In the genomic region with DNA sequence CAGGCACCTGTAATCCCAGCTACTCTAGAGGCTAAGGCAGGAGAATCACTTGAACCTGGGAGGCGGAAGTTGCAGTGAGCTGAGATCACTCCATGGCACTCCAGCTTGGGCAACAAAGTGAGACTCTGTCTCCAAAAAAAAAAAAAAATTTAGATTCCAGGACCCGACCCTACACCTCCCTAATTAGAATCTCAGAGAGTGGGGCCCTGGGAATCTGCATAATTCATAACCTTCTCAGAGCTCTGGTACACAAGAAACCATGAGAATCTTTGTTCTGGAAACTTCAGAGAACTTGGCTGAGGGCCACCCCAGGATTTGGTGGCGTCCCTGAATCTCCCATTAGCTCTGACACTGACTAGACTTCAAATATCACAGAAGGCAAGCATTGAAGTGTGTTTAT, we compare ENCODE assay signal across 20 cellular contexts. TPM values are rescaled to one million over a fixed set of nuclear protein-coding genes. Genes with fewer than 3 reads are reported as not detected.
A peak's percentile ranks its signal among the peaks of the same experiment; 100 is the strongest.
DNase-seq lines count a peak whose midpoint lies in the region; ATAC-seq and TF ChIP-seq lines count a peak whose summit lies in the region.
"Had no signal": no experiment of that assay in that cellular context is flagged by ENCODE, and none has a peak within 500 bp of the region (broad histone marks: within the 10 kb centered on the region; RNA-seq: fewer than 3 reads in every experiment).

No MANE protein-coding gene starts in this region.

- H3K27me3 ChIP-seq in KMS-11 (ENCODE audit: insufficient read depth, low read depth): no peaks in the 10 kb centered on the region
- no peaks in the 10 kb centered on the region for H3K27me3 ChIP-seq in body of pancreas
- H3K27me3 ChIP-seq in neutrophil: no peaks in the 10 kb centered on the region
- H3K27me3 ChIP-seq: Peyer's patch, stomach, upper lobe of left lung had no signal

- H3K27me3 Mint-ChIP-seq in activated CD4-positive, alpha-beta T cell treated with anti-CD3 and anti-CD28 coated beads, Interleukin-2, amount 10 ng/mL, durations not matched to agents 24 days and 14 days: no peaks in the 10 kb centered on the region

- peak overlapping the region; percentile 92; the same call in 1 of the 2 replicates for H3K4me2 ChIP-seq in KMS-11

- H3K27ac ChIP-seq in KMS-11 (no peak overlapping the region), body of pancreas (peak overlapping the region in 3 of 4 donors; percentile 73 to 91 (median 82)), neutrophil (peak overlapping the region; percentile 71)

- H3K9me3 Mint-ChIP-seq in activated CD4-positive, alpha-beta T cell treated with anti-CD3 and anti-CD28 coated beads, Interleukin-2, amount 10 ng/mL, durations not matched to agents 24 days and 14 days: no peaks in the 10 kb centered on the region
- H3K9me3 Mint-ChIP-seq: memory B cell, nephron had no signal

- no peak overlapping the region for H3K4me3 Mint-ChIP-seq in activated CD4-positive, alpha-beta T cell treated with anti-CD3 and anti-CD28 coated beads, Interleukin-2, amount 10 ng/mL, durations not matched to agents 24 days and 14 days
- H3K4me3 Mint-ChIP-seq: memory B cell, nephron had no signal

- intact Hi-C loops in activated CD4-positive, alpha-beta T cell treated with anti-CD3 and anti-CD28 coated beads, Interleukin-2, amount 10 ng/mL, durations not matched to agents 24 days and 14 days (cut with micrococcal nuclease): no loop called here
- intact Hi-C loops in body of pancreas (cut with DNase I) (no loop called here), sciatic nerve (cut with DNase I) (no loop called here)

- H3K9ac ChIP-seq in KMS-11: no peak overlapping the region

- WGBS in body of pancreas, 2 donors: 55 to 77% methylated on average over 3 of the region's 3 CpGs

- H3K4me1 Mint-ChIP-seq in activated CD4-positive, alpha-beta T cell treated with anti-CD3 and anti-CD28 coated beads, Interleukin-2, amount 10 ng/mL, durations not matched to agents 24 days and 14 days: peaks cover 32% of the 10 kb centered on the region

- H3K4me3 ChIP-seq in KMS-11 (IDR thresholded peaks at IDR 0.05; ENCODE audit: insufficient read depth, low read depth, low read length) (no peak overlapping the region), body of pancreas (no peak overlapping the region), neutrophil (ENCODE audit: low read depth in 1 of 2, low read length in 1 of 2) (no peak overlapping the region)
- H3K4me3 ChIP-seq: Peyer's patch, stomach, upper lobe of left lung had no signal

- H2AFZ ChIP-seq in KMS-11 (ENCODE audit: low read depth): no peak overlapping the region

- no peak for DNase-seq in activated CD4-positive, alpha-beta T cell treated with anti-CD3 and anti-CD28 coated beads, Interleukin-2, amount 10 ng/mL, durations not matched to agents 24 days and 14 days
- DNase-seq in activated CD4-positive, alpha-beta T cell treated with anti-CD3 and anti-CD28 coated beads for 1 hour: no peak
- no peak for DNase-seq in body of pancreas
- no peak for DNase-seq in NCI-H146 (lab: John Stamatoyannopoulos, UW)
- DNase-seq in sciatic nerve (ENCODE audit: low spot score): no peak
- DNase-seq in germinal center (ENCODE audit: low spot score): no peak
- DNase-seq: cortex of kidney, DMS153, NCI-H1436 treated with DMSO at 0.1 percent for 48 hours, NCI-H774, Peyer's patch, posterior cingulate gyrus, stomach, upper lobe of left lung had no signal

- H3K27ac Mint-ChIP-seq in activated CD4-positive, alpha-beta T cell treated with anti-CD3 and anti-CD28 coated beads, Interleukin-2, amount 10 ng/mL, durations not matched to agents 24 days and 14 days: peak overlapping the region; percentile 63
- H3K27ac Mint-ChIP-seq: nephron had no signal

- ATAC-seq in body of pancreas: no peak
- no peak for ATAC-seq in sciatic nerve
- ATAC-seq: activated CD4-positive, CD25-positive, alpha-beta regulatory T cell treated with anti-CD3 and anti-CD28 coated beads, Interleukin-2, amount 50 U/mL, for 24 hours; HepG2 had no signal

- TF ChIP-seq CTCF in KMS-11 (conservative IDR thresholded peaks at IDR 0.05; ENCODE audit: low read depth, low read length) (no peak), body of pancreas (IDR thresholded peaks at IDR 0.05) (no peak), neutrophil (IDR thresholded peaks at IDR 0.05) (no peak)

- no peaks in the 10 kb centered on the region for H4K20me1 ChIP-seq in KMS-11 (ENCODE audit: insufficient read depth)

- H3K9me3 ChIP-seq in body of pancreas (no peaks in the 10 kb centered on the region), neutrophil (no peaks in the 10 kb centered on the region)
- H3K9me3 ChIP-seq: Peyer's patch, stomach, upper lobe of left lung had no signal

- H3K36me3 ChIP-seq in KMS-11 (ENCODE audit: insufficient read depth): no peaks in the 10 kb centered on the region
- H3K36me3 ChIP-seq in body of pancreas (replicated peaks in 1 of 2; ENCODE audit: insufficient read depth in 1 of 2, low read depth in 2 of 2): no peaks in the 10 kb centered on the region
- no peaks in the 10 kb centered on the region for H3K36me3 ChIP-seq in neutrophil
- H3K36me3 ChIP-seq: Peyer's patch, stomach, upper lobe of left lung had no signal

- H3K79me2 ChIP-seq in KMS-11 (ENCODE audit: insufficient read depth, low read depth): no peaks in the 10 kb centered on the region

- H3K4me1 ChIP-seq in KMS-11 (ENCODE audit: low read depth, poor library complexity, severe bottlenecking) (peaks cover 23% of the 10 kb centered on the region), body of pancreas (peaks cover 13% of the 10 kb centered on the region), neutrophil (ENCODE audit: control insufficient read depth in 1 of 2, insufficient read depth in 1 of 2, low read depth in 1 of 2, low read length in 1 of 2) (peaks cover 15 to 17% of the 10 kb centered on the region in 2 experiments)

- peaks cover 4% of the 10 kb centered on the region for H3K36me3 Mint-ChIP-seq in activated CD4-positive, alpha-beta T cell treated with anti-CD3 and anti-CD28 coated beads, Interleukin-2, amount 10 ng/mL, durations not matched to agents 24 days and 14 days (ENCODE audit: low read depth)
- H3K36me3 Mint-ChIP-seq: memory B cell had no signal

- no peak for TF ChIP-seq POLR2A in body of pancreas (IDR thresholded peaks at IDR 0.05)

RNA-seq across cellular contexts. Expression of a gene that starts 31.5 kb away (rescaled TPM):
- total RNA-seq in activated CD4-positive, alpha-beta T cell treated with anti-CD3 and anti-CD28 coated beads, Interleukin-2, amount 10 ng/mL, durations not matched to agents 24 days and 14 days: 25.0 and 27.9 TPM in 2 replicates
- total RNA-seq in body of pancreas (1 to 10 TPM; 5.4 to 5.6 TPM), sciatic nerve (30.3 TPM)
- total RNA-seq: HepG2 had no signal
